Comparison of ENCODE assay signal across 15 cellular contexts in the genomic region with DNA sequence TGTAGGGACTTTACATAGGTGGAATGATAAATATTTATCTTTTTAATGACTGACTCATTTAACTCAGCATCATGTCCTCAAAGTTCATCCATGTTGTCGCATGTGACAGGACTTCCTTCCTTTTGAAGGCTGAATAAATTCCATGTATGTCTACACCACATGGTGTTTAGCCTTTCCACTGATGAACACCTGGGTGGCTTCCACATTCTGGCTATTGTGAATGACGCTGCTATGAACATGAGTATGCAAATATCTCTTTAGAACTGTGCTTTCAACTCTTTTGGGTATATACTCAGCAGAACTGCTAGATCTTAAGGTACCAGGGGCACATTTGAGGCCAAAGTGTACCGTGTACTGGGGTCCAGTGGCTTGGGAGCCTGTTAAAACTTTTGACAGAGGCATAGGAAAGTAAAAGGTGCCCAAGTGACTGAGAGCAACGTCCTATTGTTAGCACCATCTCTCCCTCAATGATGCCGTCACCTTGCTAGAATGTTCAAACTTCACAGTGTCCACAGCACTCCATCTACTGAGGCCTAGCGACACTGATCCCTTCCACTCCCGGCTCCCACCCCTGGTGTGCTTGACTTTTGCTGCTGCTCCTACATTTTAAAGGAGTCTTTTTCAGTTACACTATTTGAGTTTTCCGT. TPM values are rescaled to one million over a fixed set of nuclear protein-coding genes. Genes with fewer than 3 reads are reported as not detected.
DNase-seq lines count a peak whose midpoint lies in the region; ATAC-seq and TF ChIP-seq lines count a peak whose summit lies in the region.
"Had no signal": no experiment of that assay in that cellular context is flagged by ENCODE, and none has a peak within 500 bp of the region (broad histone marks: within the 10 kb centered on the region; RNA-seq: fewer than 3 reads in every experiment).

No MANE protein-coding gene starts in this region.

- no peak for TF ChIP-seq CTCF in OCI-LY7 (conservative IDR thresholded peaks at IDR 0.05; ENCODE audit: low read length)
- no peak for TF ChIP-seq CTCF in neural crest cell (conservative IDR thresholded peaks at IDR 0.05)
- TF ChIP-seq CTCF in ascending aorta (IDR thresholded peaks at IDR 0.05): no peak

- H3K27me3 Mint-ChIP-seq in neural crest cell (ENCODE audit: low read depth): no peaks in the 10 kb centered on the region

- H3K27ac ChIP-seq in OCI-LY7 (ENCODE audit: low read depth, low read length, poor library complexity, severe bottlenecking) (peak overlapping the region; percentile 72), ascending aorta (no peak overlapping the region)
- H3K27ac ChIP-seq: cardiac muscle cell, SJSA1 had no signal

- DNase-seq in OCI-LY7 (ENCODE audit: low spot score) (peak; percentile 75), neural crest cell (ENCODE audit: low read depth, low spot score) (no peak), iPS-NIHi11 (ENCODE audit: low spot score) (no peak), ascending aorta (ENCODE audit: low spot score in 2 of 2) (no peak), T-helper 1 cell (no peak)
- DNase-seq: activated gamma-delta T cell; CD4-positive, alpha-beta memory T cell; hippocampal formation; MM.1S; NCI-H524 had no signal

- H3K9me3 ChIP-seq in OCI-LY7 (ENCODE audit: low read length) (peaks cover 13% of the 10 kb centered on the region), ascending aorta (no peaks in the 10 kb centered on the region)
- H3K9me3 ChIP-seq: SJSA1 had no signal

- H3K36me3 ChIP-seq in OCI-LY7 (ENCODE audit: insufficient read depth, low read length) (peaks cover 14% of the 10 kb centered on the region), ascending aorta (no peaks in the 10 kb centered on the region)
- H3K36me3 ChIP-seq: cardiac muscle cell, SJSA1 had no signal

- H3K79me2 ChIP-seq in OCI-LY7 (ENCODE audit: insufficient read depth, low read depth, low read length): no peaks in the 10 kb centered on the region

- BruUV-seq in OCI-LY7 (replicated peaks; lab: Mats Ljungman, UMichigan): no TSS peak

- H3K4me1 Mint-ChIP-seq in neural crest cell: peaks cover 26% of the 10 kb centered on the region
- H3K4me1 Mint-ChIP-seq: CD4-positive, alpha-beta memory T cell had no signal

- intact Hi-C loops in OCI-LY7 (cut with micrococcal nuclease; ENCODE audit: unreplicated experiment): loop anchor here (2.0 kb wide), 2 partner anchors 25 to 53 kb away; partner anchors contain the start of gene LARGE1
- intact Hi-C loops in ascending aorta (cut with DNase I): no loop called here

- peak; percentile 53 for ATAC-seq in HG02798 (IDR thresholded peaks at IDR 0.05; ENCODE audit: poor library complexity, unreplicated experiment)
- no peak for ATAC-seq in GM19324 (IDR thresholded peaks at IDR 0.05; ENCODE audit: low FRiP score, unreplicated experiment)

- peaks cover 3% of the 10 kb centered on the region for H3K36me3 Mint-ChIP-seq in neural crest cell (ENCODE audit: low read depth)
- H3K36me3 Mint-ChIP-seq: CD4-positive, alpha-beta memory T cell had no signal

- no peaks in the 10 kb centered on the region for H4K20me1 ChIP-seq in OCI-LY7 (ENCODE audit: insufficient read depth, low read length)

- H3K4me1 ChIP-seq in OCI-LY7 (ENCODE audit: insufficient read depth, low read length, poor library complexity, severe bottlenecking) (peaks cover 45% of the 10 kb centered on the region), ascending aorta (no peaks in the 10 kb centered on the region)

- POLR2A ChIA-PET in OCI-LY7 (lab: Charles Lee): interaction anchor here (0.9 kb wide), 1 partner anchor 12 kb away, joined by 3 read pairs; no protein-coding TSS in a partner anchor

- peak overlapping the region; percentile 30 for H3K4me3 ChIP-seq in OCI-LY7 (ENCODE audit: low read depth, low read length, poor library complexity, severe bottlenecking)
- no peak overlapping the region for H3K4me3 ChIP-seq in ascending aorta
- H3K4me3 ChIP-seq: cardiac muscle cell, SJSA1 had no signal

- no peaks in the 10 kb centered on the region for H3K27me3 ChIP-seq in ascending aorta
- H3K27me3 ChIP-seq: cardiac muscle cell, SJSA1 had no signal

- TF ChIP-seq POLR2A in GM19099 (IDR thresholded peaks at IDR 0.05; ENCODE audit: extremely low read depth, insufficient read length, low read depth): peak; percentile 3

- H3K4me3 Mint-ChIP-seq in neural crest cell: no peak overlapping the region
- H3K4me3 Mint-ChIP-seq: CD4-positive, alpha-beta memory T cell had no signal

- peak overlapping the region; percentile 80 for H2AFZ ChIP-seq in OCI-LY7 (ENCODE audit: low read length)

- CTCF ChIA-PET in OCI-LY7 (lab: Charles Lee; ENCODE audit: unreplicated experiment): interaction anchor here (0.6 kb wide), 1 partner anchor 47 kb away, joined by 4 read pairs; no protein-coding TSS in a partner anchor

- H3K9me3 Mint-ChIP-seq in neural crest cell: peaks cover 3% of the 10 kb centered on the region

- peak overlapping the region; percentile 64 for H3K4me2 ChIP-seq in OCI-LY7 (ENCODE audit: low read length)

- peak overlapping the region; percentile 86 for H3K27ac Mint-ChIP-seq in neural crest cell (ENCODE audit: unreplicated experiment)
- H3K27ac Mint-ChIP-seq: CD4-positive, alpha-beta memory T cell had no signal

- H3K9me2 ChIP-seq in OCI-LY7 (ENCODE audit: insufficient read depth, low read length): no peaks in the 10 kb centered on the region

RNA-seq across cellular contexts. Expression of gene LARGE1, which starts 24.0 kb away (rescaled TPM):
- total RNA-seq in OCI-LY7 (2014; rRNA removed; shearing (Covaris generic)): 31.9 and 39.2 TPM in 2 replicates
- 31.5 and 36.3 TPM in 2 replicates for total RNA-seq in OCI-LY7 (2022)
- 33.0 and 34.5 TPM in 2 replicates for total RNA-seq in neural crest cell
- total RNA-seq in ascending aorta: 40.6 TPM
